Comparison of ENCODE assay signal across 26 cellular contexts in genomic region chr14:71621276-71621675, GRCh38.
DNase-seq lines count a peak whose midpoint lies in the region; ATAC-seq and TF ChIP-seq lines count a peak whose summit lies in the region.
"Had no signal": no experiment of that assay in that cellular context is flagged by ENCODE, and none has a peak within 500 bp of the region (broad histone marks: within the 10 kb centered on the region; RNA-seq: fewer than 3 reads in every experiment).

No MANE protein-coding gene starts in this region.

- H3K36me3 ChIP-seq in RWPE2 (ENCODE audit: low read depth): peaks cover 61% of the 10 kb centered on the region
- H3K36me3 ChIP-seq: SJCRH30 had no signal

- H3K27ac ChIP-seq in RWPE2 (ENCODE audit: poor library complexity, severe bottlenecking): no peak overlapping the region
- H3K27ac ChIP-seq: SJCRH30, skin epidermis, stomach, transverse colon, VCaP had no signal

- H3K27ac Mint-ChIP-seq in endothelial cell (ENCODE audit: unreplicated experiment) (peak overlapping the region; percentile 54), progenitor cell of endocrine pancreas (peak overlapping the region; percentile 10)
- H3K27ac Mint-ChIP-seq: CD8-positive, alpha-beta T cell; mesothelial cell of epicardium; T-helper 17 cell had no signal

- H3K4me3 ChIP-seq in RWPE2 (ENCODE audit: severe bottlenecking): no peak overlapping the region
- H3K4me3 ChIP-seq: SJCRH30, skin epidermis, stomach, transverse colon had no signal

- DNase-seq in ELR (ENCODE audit: low read depth): peak; percentile 52
- DNase-seq in RWPE2 (ENCODE audit: low spot score): no peak
- no peak for DNase-seq in endothelial cell (ENCODE audit: low spot score)
- no peak for DNase-seq in progenitor cell of endocrine pancreas (ENCODE audit: low spot score, unreplicated experiment)
- no peak for DNase-seq in germinal center (ENCODE audit: low spot score)
- DNase-seq: activated CD4-positive, alpha-beta T cell treated with anti-CD3 and anti-CD28 coated beads, Interleukin-2, amount 50 U/mL, for 48 hours; activated naive CD4-positive, alpha-beta T cell treated with Interleukin-2 at 50 U/mL for 16 hours; activated T-cell treated with anti-CD3 and anti-CD28 coated beads for 4 hours; aorta; CD8-positive, alpha-beta T cell; effector CD8-positive, alpha-beta T cell; left cardiac atrium; NCI-H1105 treated with DMSO at 0.1 percent for 48 hours; NCI-H2107; NCI-H69; SJCRH30; stimulated activated CD4-positive, alpha-beta T cell treated with anti-CD3 and anti-CD28 coated beads, Interleukin-4, amount 100 ng/mL, for 24 hours; stomach; T-helper 17 cell; transverse colon had no signal

- no peaks in the 10 kb centered on the region for H3K27me3 ChIP-seq in RWPE2 (ENCODE audit: insufficient read depth, poor library complexity, severe bottlenecking)
- H3K27me3 ChIP-seq: SJCRH30, stomach, transverse colon had no signal

- TF ChIP-seq CTCF in RWPE2 (IDR thresholded peaks at IDR 0.05; ENCODE audit: poor library complexity, severe bottlenecking): no peak
- no peak for TF ChIP-seq CTCF in endothelial cell (IDR thresholded peaks at IDR 0.05; ENCODE audit: unreplicated experiment)
- no peak for TF ChIP-seq CTCF in progenitor cell of endocrine pancreas (IDR thresholded peaks at IDR 0.05; ENCODE audit: unreplicated experiment)

- H3K4me3 Mint-ChIP-seq in endothelial cell (ENCODE audit: unreplicated experiment): peak overlapping the region; percentile 2
- H3K4me3 Mint-ChIP-seq in progenitor cell of endocrine pancreas (ENCODE audit: low read depth): no peak overlapping the region
- H3K4me3 Mint-ChIP-seq: CD8-positive, alpha-beta T cell; mesothelial cell of epicardium; nephron; T-helper 17 cell had no signal

- H3K4me1 ChIP-seq in RWPE2 (ENCODE audit: insufficient read depth, poor library complexity, severe bottlenecking): no peaks in the 10 kb centered on the region
- H3K4me1 ChIP-seq: SJCRH30, stomach, transverse colon had no signal

- no peaks in the 10 kb centered on the region for H3K9me3 Mint-ChIP-seq in endothelial cell (ENCODE audit: unreplicated experiment)
- H3K9me3 Mint-ChIP-seq in progenitor cell of endocrine pancreas (ENCODE audit: low read depth): no peaks in the 10 kb centered on the region
- H3K9me3 Mint-ChIP-seq: CD8-positive, alpha-beta T cell; nephron had no signal

- peaks cover 11% of the 10 kb centered on the region for H3K36me3 Mint-ChIP-seq in endothelial cell (ENCODE audit: low read depth, unreplicated experiment)
- peaks cover 15% of the 10 kb centered on the region for H3K36me3 Mint-ChIP-seq in progenitor cell of endocrine pancreas (ENCODE audit: insufficient read depth)

- H3K4me1 Mint-ChIP-seq in endothelial cell (ENCODE audit: unreplicated experiment) (peaks cover 18% of the 10 kb centered on the region), progenitor cell of endocrine pancreas (ENCODE audit: low read depth) (peaks cover 2% of the 10 kb centered on the region)

- no peaks in the 10 kb centered on the region for H3K9me3 ChIP-seq in RWPE2 (ENCODE audit: severe bottlenecking)
- H3K9me3 ChIP-seq: SJCRH30, stomach, transverse colon had no signal

- 0 out of 3 replicates have a peak, but pooled peaks have one; percentile 12 for ATAC-seq in RWPE2 (ENCODE audit: low read depth)
- no peak for ATAC-seq in GM19397 (IDR thresholded peaks at IDR 0.05; ENCODE audit: unreplicated experiment)
- ATAC-seq in GM21529 (IDR thresholded peaks at IDR 0.05; ENCODE audit: unreplicated experiment): no peak
- ATAC-seq: CD8-positive, alpha-beta T cell; left cardiac atrium; T-helper 17 cell had no signal

- H3K27me3 Mint-ChIP-seq in endothelial cell (ENCODE audit: unreplicated experiment): peaks cover 4% of the 10 kb centered on the region
- H3K27me3 Mint-ChIP-seq in progenitor cell of endocrine pancreas: no peaks in the 10 kb centered on the region
- H3K27me3 Mint-ChIP-seq: T-helper 17 cell had no signal
